Comparison of ENCODE assay signal across 8 cellular contexts in the genomic region with DNA sequence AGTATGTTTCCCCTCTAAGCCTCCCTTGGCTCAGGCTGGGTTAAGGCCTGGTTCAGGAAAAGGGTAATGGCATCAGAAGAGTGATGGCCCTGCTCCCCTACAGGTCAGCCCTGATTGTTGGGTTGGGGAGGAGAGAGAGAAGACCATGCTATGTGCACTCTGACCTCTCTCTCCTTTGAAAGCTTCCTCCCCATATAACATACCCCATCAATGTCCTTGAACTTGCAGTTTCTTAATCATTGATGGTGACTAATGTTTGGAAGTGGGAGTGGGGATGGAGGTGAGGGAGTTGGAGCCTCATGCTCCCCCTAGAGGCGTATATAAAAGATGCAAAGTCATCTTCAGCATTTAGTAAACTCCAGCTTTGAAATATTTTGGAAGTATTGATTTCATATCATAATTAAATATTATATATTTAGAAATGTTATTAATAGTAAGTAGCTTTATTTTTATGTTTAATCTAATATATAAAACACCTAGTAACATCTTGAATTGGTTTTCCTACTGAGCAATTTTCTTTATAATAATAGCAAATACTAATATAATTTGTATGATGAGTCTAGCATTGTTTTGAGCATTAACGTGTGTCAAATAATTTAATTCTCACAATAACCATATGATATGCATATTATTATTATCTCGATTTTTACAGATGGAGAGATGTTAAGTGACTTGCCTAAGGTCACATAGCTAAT. TPM values are rescaled to one million over a fixed set of nuclear protein-coding genes. Genes with fewer than 3 reads are reported as not detected.
DNase-seq lines count a peak whose midpoint lies in the region; ATAC-seq and TF ChIP-seq lines count a peak whose summit lies in the region.

No MANE protein-coding gene starts in this region.

- peak; percentile 78 for ATAC-seq in activated naive CD8-positive, alpha-beta T cell treated with anti-CD3 and anti-CD28 coated beads, Interleukin-2, amount 50 U/mL, for 24 hours
- ATAC-seq in activated T-helper 17 cell treated with anti-CD3 and anti-CD28 coated beads, Interleukin-2, amount 50 U/mL, for 72 hours (replicated peaks): peak; percentile 81
- ATAC-seq in left lung (peak; percentile 57), HG03045 (IDR thresholded peaks at IDR 0.05; ENCODE audit: unreplicated experiment) (no peak), HG02610 (IDR thresholded peaks at IDR 0.05; ENCODE audit: unreplicated experiment) (no peak), GM18867 (IDR thresholded peaks at IDR 0.05; ENCODE audit: unreplicated experiment) (no peak)

- TF ChIP-seq CTCF in left lung (IDR thresholded peaks at IDR 0.05): peak; percentile 49 to 54

- no peaks in the 10 kb centered on the region for H3K36me3 ChIP-seq in left lung

- no peaks in the 10 kb centered on the region for H3K4me1 ChIP-seq in left lung

- no peaks in the 10 kb centered on the region for H3K9me3 ChIP-seq in left lung

- H3K4me1 Mint-ChIP-seq in activated naive CD8-positive, alpha-beta T cell treated with anti-CD3 and anti-CD28 coated beads, Interleukin-2, amount 50 U/mL, for 24 hours: peaks cover 28% of the 10 kb centered on the region
- peaks cover 19% of the 10 kb centered on the region for H3K4me1 Mint-ChIP-seq in activated naive CD8-positive, alpha-beta T cell treated with anti-CD3 and anti-CD28 coated beads for 36 hours
- peaks cover 17% of the 10 kb centered on the region for H3K4me1 Mint-ChIP-seq in activated T-helper 17 cell treated with anti-CD3 and anti-CD28 coated beads, Interleukin-2, amount 50 U/mL, for 72 hours

- no peak overlapping the region for H3K4me3 Mint-ChIP-seq in activated naive CD8-positive, alpha-beta T cell treated with anti-CD3 and anti-CD28 coated beads, Interleukin-2, amount 50 U/mL, for 24 hours
- H3K4me3 Mint-ChIP-seq in activated naive CD8-positive, alpha-beta T cell treated with anti-CD3 and anti-CD28 coated beads for 36 hours: no peak overlapping the region
- no peak overlapping the region for H3K4me3 Mint-ChIP-seq in activated T-helper 17 cell treated with anti-CD3 and anti-CD28 coated beads, Interleukin-2, amount 50 U/mL, for 72 hours

- intact Hi-C loops in left lung (cut with DNase I): no loop called here

- H3K4me3 ChIP-seq in left lung: no peak overlapping the region

- H3K36me3 Mint-ChIP-seq in activated naive CD8-positive, alpha-beta T cell treated with anti-CD3 and anti-CD28 coated beads, Interleukin-2, amount 50 U/mL, for 24 hours (ENCODE audit: low read depth): peaks cover 2% of the 10 kb centered on the region
- H3K36me3 Mint-ChIP-seq in activated naive CD8-positive, alpha-beta T cell treated with anti-CD3 and anti-CD28 coated beads for 36 hours: no peaks in the 10 kb centered on the region
- no peaks in the 10 kb centered on the region for H3K36me3 Mint-ChIP-seq in activated T-helper 17 cell treated with anti-CD3 and anti-CD28 coated beads, Interleukin-2, amount 50 U/mL, for 72 hours (ENCODE audit: low read depth)

- H3K9me3 Mint-ChIP-seq in activated naive CD8-positive, alpha-beta T cell treated with anti-CD3 and anti-CD28 coated beads, Interleukin-2, amount 50 U/mL, for 24 hours: peaks cover 4% of the 10 kb centered on the region
- H3K9me3 Mint-ChIP-seq in activated naive CD8-positive, alpha-beta T cell treated with anti-CD3 and anti-CD28 coated beads for 36 hours: no peaks in the 10 kb centered on the region
- no peaks in the 10 kb centered on the region for H3K9me3 Mint-ChIP-seq in activated T-helper 17 cell treated with anti-CD3 and anti-CD28 coated beads, Interleukin-2, amount 50 U/mL, for 72 hours

- no peak overlapping the region for H3K27ac Mint-ChIP-seq in activated naive CD8-positive, alpha-beta T cell treated with anti-CD3 and anti-CD28 coated beads, Interleukin-2, amount 50 U/mL, for 24 hours
- H3K27ac Mint-ChIP-seq in activated naive CD8-positive, alpha-beta T cell treated with anti-CD3 and anti-CD28 coated beads for 36 hours: no peak overlapping the region
- H3K27ac Mint-ChIP-seq in activated T-helper 17 cell treated with anti-CD3 and anti-CD28 coated beads, Interleukin-2, amount 50 U/mL, for 72 hours: no peak overlapping the region

- no peak for DNase-seq in activated naive CD8-positive, alpha-beta T cell treated with anti-CD3 and anti-CD28 coated beads, Interleukin-2, amount 50 U/mL, for 24 hours
- no peak for DNase-seq in activated naive CD8-positive, alpha-beta T cell treated with anti-CD3 and anti-CD28 coated beads for 36 hours
- DNase-seq in HuH-7.5 (ENCODE audit: low spot score) (peak; percentile 31), left lung (no peak)

- no peaks in the 10 kb centered on the region for H3K27me3 Mint-ChIP-seq in activated naive CD8-positive, alpha-beta T cell treated with anti-CD3 and anti-CD28 coated beads, Interleukin-2, amount 50 U/mL, for 24 hours
- H3K27me3 Mint-ChIP-seq in activated naive CD8-positive, alpha-beta T cell treated with anti-CD3 and anti-CD28 coated beads for 36 hours: peaks cover 3% of the 10 kb centered on the region
- H3K27me3 Mint-ChIP-seq in activated T-helper 17 cell treated with anti-CD3 and anti-CD28 coated beads, Interleukin-2, amount 50 U/mL, for 72 hours: no peaks in the 10 kb centered on the region

- no peaks in the 10 kb centered on the region for H3K27me3 ChIP-seq in left lung

- no peak overlapping the region for H3K27ac ChIP-seq in left lung

RNA-seq across cellular contexts. Expression of gene PLCL1, which starts 8.8 kb away (rescaled TPM):
- under 1 TPM; 0.22 to 0.23 TPM for total RNA-seq in activated naive CD8-positive, alpha-beta T cell treated with anti-CD3 and anti-CD28 coated beads for 36 hours
- 1 to 10 TPM in 1 of 2 donors, under 1 TPM in 1; 0.87 to 1.2 TPM for total RNA-seq in activated T-helper 17 cell treated with anti-CD3 and anti-CD28 coated beads, Interleukin-2, amount 50 U/mL, for 72 hours
- 1 to 10 TPM; 3.4 to 3.9 TPM for total RNA-seq in left lung

RNA-seq across cellular contexts. Expression of gene BOLL, which starts 28.1 kb away (rescaled TPM):
- total RNA-seq in activated naive CD8-positive, alpha-beta T cell treated with anti-CD3 and anti-CD28 coated beads for 36 hours: not detected
- not detected for total RNA-seq in activated T-helper 17 cell treated with anti-CD3 and anti-CD28 coated beads, Interleukin-2, amount 50 U/mL, for 72 hours
- not detected for total RNA-seq in left lung

Comparison
In these comparisons a context has a peak if more than half of its experiments do, and no peak if none do; other contexts are left out.
1. ATAC-seq: peak in activated naive CD8-positive, alpha-beta T cell treated with anti-CD3 and anti-CD28 coated beads, Interleukin-2, amount 50 U/mL, for 24 hours (single experiment), activated T-helper 17 cell treated with anti-CD3 and anti-CD28 coated beads, Interleukin-2, amount 50 U/mL, for 72 hours (single experiment) and left lung (single experiment); none in HG03045 (single experiment), HG02610 (single experiment) and GM18867 (single experiment).